8 cellular contexts compared by ENCODE assay signal in genomic region chr1:112896783-112897182, GRCh38.
"Had no signal": no experiment of that assay in that cellular context is flagged by ENCODE, and none has a peak within 500 bp of the region (broad histone marks: within the 10 kb centered on the region; RNA-seq: fewer than 3 reads in every experiment).

No MANE protein-coding gene starts in this region.

- H3K4me3 ChIP-seq: K562 had no signal

- ATAC-seq: HepG2, K562 had no signal

- H3K9ac ChIP-seq: KMS-11 had no signal

- H3K27ac Mint-ChIP-seq: IgD-negative memory B cell had no signal

- H3K27ac ChIP-seq: HL-60, KMS-11 had no signal

- DNase-seq: IMR-90, KBM-7, KG1 had no signal
